In the genomic region with DNA sequence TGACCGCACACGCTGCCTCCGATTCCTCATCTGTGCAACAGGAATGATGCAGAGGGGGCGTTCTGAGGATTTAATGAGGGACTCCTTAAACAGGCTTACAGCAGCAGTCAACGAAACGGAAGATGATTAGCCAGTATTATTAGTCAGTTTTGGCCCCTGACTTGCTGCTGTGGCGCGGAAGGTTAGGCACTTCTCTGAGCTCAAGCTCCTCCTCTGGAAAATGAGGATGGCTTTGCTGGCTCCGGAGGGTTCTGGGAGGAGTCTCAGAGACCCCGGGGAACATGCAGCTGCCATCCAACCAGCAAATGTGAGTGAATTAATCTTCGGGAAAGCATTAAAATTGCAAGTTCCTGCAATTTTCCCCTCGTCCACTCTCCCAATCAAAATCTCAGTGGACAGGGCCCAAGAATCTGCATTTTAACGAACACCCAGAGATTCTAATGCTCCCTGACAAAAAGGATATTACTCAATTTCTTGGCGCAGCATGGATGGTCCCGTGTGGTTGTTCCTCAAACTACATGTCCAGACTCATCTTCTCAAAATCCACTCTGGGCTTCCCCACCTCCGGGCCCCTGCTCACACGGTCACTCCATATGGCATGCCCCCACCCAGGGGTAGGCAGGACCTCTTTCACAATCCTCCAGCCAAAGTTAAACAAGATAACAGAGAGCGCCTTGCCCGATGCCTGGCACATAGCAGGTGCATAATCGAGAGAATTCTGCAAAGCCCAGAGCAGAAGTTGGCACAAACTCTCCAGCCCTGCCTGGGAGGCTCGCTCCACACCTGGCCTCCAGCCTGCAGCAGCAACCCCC, we compare ENCODE assay signal across 9 cellular contexts. TPM values are rescaled to one million over a fixed set of nuclear protein-coding genes. Genes with fewer than 3 reads are reported as not detected.
DNase-seq lines count a peak whose midpoint lies in the region; ATAC-seq and TF ChIP-seq lines count a peak whose summit lies in the region.
"Had no signal": no experiment of that assay in that cellular context is flagged by ENCODE, and none has a peak within 500 bp of the region (broad histone marks: within the 10 kb centered on the region; RNA-seq: fewer than 3 reads in every experiment).

No MANE protein-coding gene starts in this region.

- H3K9ac ChIP-seq in HUES6 (ENCODE audit: low read length), result no peak overlapping the region

- TF ChIP-seq CTCF in AG10803 (conservative IDR thresholded peaks at IDR 0.05; ENCODE audit: low read length) (peak; percentile 17; the same call in 1 of the 2 replicates), MCF 10A (IDR thresholded peaks at IDR 0.05; ENCODE audit: unreplicated experiment) (no peak)

- no peaks in the 10 kb centered on the region for H3K9me3 ChIP-seq in HUES6 (ENCODE audit: control insufficient read depth, insufficient read depth, low read depth, low read length)

- no peaks in the 10 kb centered on the region for H3K9me3 Mint-ChIP-seq in MCF 10A (ENCODE audit: unreplicated experiment)

- H3K27ac ChIP-seq in HUES6 (ENCODE audit: low read depth, low read length), result no peak overlapping the region

- intact Hi-C loops in MCF 10A (cut with micrococcal nuclease), result no loop called here

- peak overlapping the region; percentile 71 for H3K4me3 Mint-ChIP-seq in MCF 10A (ENCODE audit: unreplicated experiment)

- no peaks in the 10 kb centered on the region for H3K36me3 Mint-ChIP-seq in MCF 10A (ENCODE audit: insufficient read depth, unreplicated experiment)

- H3K4me1 Mint-ChIP-seq in MCF 10A (ENCODE audit: insufficient read depth, unreplicated experiment), result peaks cover 35% of the 10 kb centered on the region

- H3K27ac Mint-ChIP-seq in MCF 10A (ENCODE audit: low read depth, unreplicated experiment), result no peak overlapping the region

- no peaks in the 10 kb centered on the region for H3K27me3 Mint-ChIP-seq in MCF 10A (ENCODE audit: insufficient read depth, unreplicated experiment)

- H3K27me3 ChIP-seq in HUES6 (ENCODE audit: control insufficient read depth, insufficient read depth, low read length), result peaks cover 72% of the 10 kb centered on the region

- POLR2A ChIA-PET in MCF 10A (lab: Yijun Ruan, JAX), result interaction anchor here (1.1 kb wide), 1 partner anchor 10 kb away, joined by 6 read pairs; no protein-coding TSS in a partner anchor

- CTCF ChIA-PET in MCF 10A (lab: Yijun Ruan, JAX), result interaction anchor here (0.6 kb wide), 1 partner anchor 82 kb away, joined by 3 read pairs; no protein-coding TSS in a partner anchor

- no peak for ATAC-seq in HG03439 (IDR thresholded peaks at IDR 0.05; ENCODE audit: unreplicated experiment)
- ATAC-seq in HG02798 (IDR thresholded peaks at IDR 0.05; ENCODE audit: poor library complexity, unreplicated experiment), result no peak

- DNase-seq in AG10803 (ENCODE audit: low read depth) (no peak), MCF 10A (ENCODE audit: unreplicated experiment) (peak; percentile 75), medulla oblongata (ENCODE audit: extremely low spot score) (peak; percentile 19), pons (ENCODE audit: low spot score) (no peak), epidermal melanocyte (ENCODE audit: insufficient read length, low spot score) (no peak)
- DNase-seq: NCI-H187 treated with DMSO at 0.1 percent for 48 hours had no signal

- H3K36me3 ChIP-seq in HUES6 (ENCODE audit: control insufficient read depth, insufficient read depth, low read length), result no peaks in the 10 kb centered on the region

- no TSS peak for BruUV-seq in MCF 10A (replicated peaks; lab: Mats Ljungman, UMichigan)

- peaks cover 15% of the 10 kb centered on the region for H3K4me1 ChIP-seq in HUES6 (ENCODE audit: control insufficient read depth, insufficient read depth, low read length)

- H3K4me3 ChIP-seq in AG10803 (ENCODE audit: low read length) (peak overlapping the region; percentile 44), HUES6 (ENCODE audit: low read depth, low read length) (peak overlapping the region; percentile 57)

RNA-seq across cellular contexts. Expression of gene ELFN2, which starts 6.4 kb away (rescaled TPM):
- total RNA-seq in MCF 10A (2022), result 4.2 and 5.1 TPM in 2 replicates

Comparison
In these comparisons a context has a peak if more than half of its experiments do, and no peak if none do; other contexts are left out.
1. DNase-seq: peak in MCF 10A (single experiment) and medulla oblongata (single experiment); none in AG10803 (single experiment), pons (single experiment) and epidermal melanocyte (single experiment).